22 cellular contexts compared by ENCODE assay signal in genomic region chr11:87972133-87972532, GRCh38.
DNase-seq lines count a peak whose midpoint lies in the region; ATAC-seq lines count a peak whose summit lies in the region.
"Had no signal": no experiment of that assay in that cellular context is flagged by ENCODE, and none has a peak within 500 bp of the region (broad histone marks: within the 10 kb centered on the region; RNA-seq: fewer than 3 reads in every experiment).

No MANE protein-coding gene starts in this region.

- peak; percentile 87 for ATAC-seq in GM18499 (IDR thresholded peaks at IDR 0.05; ENCODE audit: insufficient read depth, unreplicated experiment)
- peak; percentile 57 for ATAC-seq in GM19463 (IDR thresholded peaks at IDR 0.05; ENCODE audit: unreplicated experiment)
- ATAC-seq in HG02798 (IDR thresholded peaks at IDR 0.05; ENCODE audit: poor library complexity, unreplicated experiment): peak; percentile 68
- peak; percentile 94 for ATAC-seq in HG03565 (IDR thresholded peaks at IDR 0.05; ENCODE audit: unreplicated experiment)
- no peak for ATAC-seq in activated T-cell treated with anti-CD3 and anti-CD28 coated beads, Interleukin-2, amount 50 U/mL, for 72 hours (replicated peaks in 1 of 2)
- ATAC-seq: left lung, right cardiac atrium had no signal

- H3K27ac Mint-ChIP-seq in activated T-cell treated with anti-CD3 and anti-CD28 coated beads, Interleukin-2, amount 50 U/mL, for 72 hours: no peak overlapping the region
- H3K27ac Mint-ChIP-seq: IgD-negative memory B cell had no signal

- no peaks in the 10 kb centered on the region for H3K4me1 Mint-ChIP-seq in activated T-cell treated with anti-CD3 and anti-CD28 coated beads, Interleukin-2, amount 50 U/mL, for 72 hours (ENCODE audit: low read depth)
- H3K4me1 Mint-ChIP-seq: IgD-negative memory B cell had no signal

- DNase-seq in HuH-7 (ENCODE audit: low spot score) (no peak), globus pallidus (ENCODE audit: low spot score) (no peak)
- DNase-seq in activated T-cell treated with anti-CD3 and anti-CD28 coated beads, Interleukin-2, amount 50 U/mL, for 48 hours: no peak
- DNase-seq in activated T-cell treated with anti-CD3 and anti-CD28 coated beads, Interleukin-2, amount 50 U/mL, for 72 hours: no peak
- DNase-seq: activated gamma-delta T cell treated with Interleukin-2 at 50 U/mL for 16 hours; aorta; Caco-2; colonic mucosa; GDM1; left lung; NCI-H1092 treated with DMSO at 0.1 percent for 48 hours; nucleus accumbens; right cardiac atrium; RPMI8226; stimulated activated CD4-positive, alpha-beta T cell treated with anti-CD3 and anti-CD28 coated beads, Interleukin-1b, Interleukin-23, amount 100 ng/mL, for 48 hours; SW 1271; WERI-Rb-1 had no signal

- H3K4me3 Mint-ChIP-seq in activated T-cell treated with anti-CD3 and anti-CD28 coated beads, Interleukin-2, amount 50 U/mL, for 72 hours: no peak overlapping the region

- peaks cover 8% of the 10 kb centered on the region for H3K27me3 Mint-ChIP-seq in activated T-cell treated with anti-CD3 and anti-CD28 coated beads, Interleukin-2, amount 50 U/mL, for 72 hours (ENCODE audit: low read depth)

- no peaks in the 10 kb centered on the region for H3K9me3 Mint-ChIP-seq in activated T-cell treated with anti-CD3 and anti-CD28 coated beads, Interleukin-2, amount 50 U/mL, for 72 hours
- H3K9me3 Mint-ChIP-seq: IgD-negative memory B cell had no signal

- no peaks in the 10 kb centered on the region for H3K36me3 Mint-ChIP-seq in activated T-cell treated with anti-CD3 and anti-CD28 coated beads, Interleukin-2, amount 50 U/mL, for 72 hours (ENCODE audit: insufficient read depth in 2 of 2)
- H3K36me3 Mint-ChIP-seq: IgD-negative memory B cell had no signal

Comparison
In these comparisons a context has a peak if more than half of its experiments do, and no peak if none do; other contexts are left out.
1. ATAC-seq: peak in GM18499 (single experiment), GM19463 (single experiment), HG02798 (single experiment) and HG03565 (single experiment); none in activated T-cell treated with anti-CD3 and anti-CD28 coated beads, Interleukin-2, amount 50 U/mL, for 72 hours (0 of 2).